In the genomic region with DNA sequence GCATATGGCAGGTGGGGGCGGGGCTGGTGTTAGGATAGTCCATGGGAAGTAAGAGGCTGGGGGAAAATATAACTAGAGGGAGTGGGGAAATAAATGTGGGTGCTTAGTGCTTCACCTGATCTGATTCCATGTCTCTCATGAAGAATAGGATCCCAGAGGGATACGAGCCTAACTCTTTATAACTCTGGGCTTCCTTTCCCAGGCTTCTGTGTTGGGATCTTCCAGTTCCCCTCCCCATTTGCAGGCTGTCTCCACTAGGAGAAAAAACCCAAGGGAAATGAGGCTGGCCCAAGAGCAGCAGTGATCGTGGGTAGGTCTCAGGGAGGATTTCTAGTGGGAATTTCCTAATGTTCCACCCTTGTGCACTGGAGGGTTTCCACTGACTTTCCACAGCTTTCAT, we compare ENCODE assay signal across 21 cellular contexts. TPM values are rescaled to one million over a fixed set of nuclear protein-coding genes. Genes with fewer than 3 reads are reported as not detected.
DNase-seq lines count a peak whose midpoint lies in the region; ATAC-seq and TF ChIP-seq lines count a peak whose summit lies in the region.
"Had no signal": no experiment of that assay in that cellular context is flagged by ENCODE, and none has a peak within 500 bp of the region (broad histone marks: within the 10 kb centered on the region; RNA-seq: fewer than 3 reads in every experiment).

No MANE protein-coding gene starts in this region.

- TF ChIP-seq CTCF in mesothelial cell of epicardium (IDR thresholded peaks at IDR 0.05; ENCODE audit: unreplicated experiment) = no peak
- TF ChIP-seq CTCF in brain microvascular endothelial cell (IDR thresholded peaks at IDR 0.05; ENCODE audit: low read depth, low read length, missing control alignments) = no peak
- no peak for TF ChIP-seq CTCF in tibial artery (IDR thresholded peaks at IDR 0.05)

- no peak for DNase-seq in activated CD4-positive, alpha-beta T cell treated with anti-CD3 and anti-CD28 coated beads, Interleukin-2, amount 10 ng/mL, durations not matched to agents 7 days and 5 days
- DNase-seq in activated CD4-positive, alpha-beta T cell treated with anti-CD3 and anti-CD28 coated beads for 1 hour = no peak
- DNase-seq in mesothelial cell of epicardium (ENCODE audit: low spot score in 2 of 2, unreplicated experiment in 2 of 2) (no peak), substantia nigra (lab: John Stamatoyannopoulos, UW) (no peak), brain microvascular endothelial cell (no peak), tibial artery (no peak)
- DNase-seq: 8988T; AML-193; Calu3; Karpas-422; left colon; mesendoderm; NCI-H1694 treated with DMSO at 0.1 percent for 48 hours; stimulated activated CD4-positive, alpha-beta T cell treated with anti-CD3 and anti-CD28 coated beads, Interleukin-1b, Interleukin-23, amount 100 ng/mL, for 48 hours had no signal

- no peak overlapping the region for H3K27ac Mint-ChIP-seq in activated CD4-positive, alpha-beta T cell treated with anti-CD3 and anti-CD28 coated beads, Interleukin-2, amount 10 ng/mL, durations not matched to agents 7 days and 5 days
- H3K27ac Mint-ChIP-seq in activated T-helper 17 cell treated with anti-CD3 and anti-CD28 coated beads, Interleukin-2, amount 50 U/mL, for 72 hours = no peak overlapping the region
- no peak overlapping the region for H3K27ac Mint-ChIP-seq in mesothelial cell of epicardium
- H3K27ac Mint-ChIP-seq: dendritic cell treated with granulocyte-macrophage colony-stimulating factor and Interleukin-4, amounts not matched to agents 40 ng/mL and 50 ng/mL, for 4 days had no signal

- no peaks in the 10 kb centered on the region for H3K9me3 Mint-ChIP-seq in activated CD4-positive, alpha-beta T cell treated with anti-CD3 and anti-CD28 coated beads, Interleukin-2, amount 10 ng/mL, durations not matched to agents 7 days and 5 days
- H3K9me3 Mint-ChIP-seq in activated T-helper 17 cell treated with anti-CD3 and anti-CD28 coated beads, Interleukin-2, amount 50 U/mL, for 72 hours = no peaks in the 10 kb centered on the region
- no peaks in the 10 kb centered on the region for H3K9me3 Mint-ChIP-seq in mesothelial cell of epicardium
- H3K9me3 Mint-ChIP-seq: dendritic cell treated with granulocyte-macrophage colony-stimulating factor and Interleukin-4, amounts not matched to agents 40 ng/mL and 50 ng/mL, for 4 days had no signal

- H3K9me3 ChIP-seq in tibial artery = no peaks in the 10 kb centered on the region
- H3K9me3 ChIP-seq: thoracic aorta had no signal

- H3K4me3 ChIP-seq in brain microvascular endothelial cell (ENCODE audit: low read depth, low read length) (no peak overlapping the region), tibial artery (no peak overlapping the region)
- H3K4me3 ChIP-seq: thoracic aorta had no signal

- in situ Hi-C loops in brain microvascular endothelial cell (cut with HindIII; ENCODE audit: low pct_ligation_motif_present, low sequenced_read_pairs) = no loop called here

- peaks cover 14% of the 10 kb centered on the region for H3K4me1 Mint-ChIP-seq in activated CD4-positive, alpha-beta T cell treated with anti-CD3 and anti-CD28 coated beads, Interleukin-2, amount 10 ng/mL, durations not matched to agents 7 days and 5 days
- peaks cover 10% of the 10 kb centered on the region for H3K4me1 Mint-ChIP-seq in activated T-helper 17 cell treated with anti-CD3 and anti-CD28 coated beads, Interleukin-2, amount 50 U/mL, for 72 hours
- no peaks in the 10 kb centered on the region for H3K4me1 Mint-ChIP-seq in mesothelial cell of epicardium

- peak overlapping the region; percentile 48 for H3K4me3 Mint-ChIP-seq in activated CD4-positive, alpha-beta T cell treated with anti-CD3 and anti-CD28 coated beads, Interleukin-2, amount 10 ng/mL, durations not matched to agents 7 days and 5 days
- H3K4me3 Mint-ChIP-seq in activated T-helper 17 cell treated with anti-CD3 and anti-CD28 coated beads, Interleukin-2, amount 50 U/mL, for 72 hours = peak overlapping the region; percentile 62
- H3K4me3 Mint-ChIP-seq in mesothelial cell of epicardium = peak overlapping the region; percentile 38
- H3K4me3 Mint-ChIP-seq: dendritic cell treated with granulocyte-macrophage colony-stimulating factor and Interleukin-4, amounts not matched to agents 40 ng/mL and 50 ng/mL, for 4 days had no signal

- no peaks in the 10 kb centered on the region for H3K36me3 ChIP-seq in brain microvascular endothelial cell (replicated peaks)
- peaks cover 0 to 9% (median 3%) of the 10 kb centered on the region in 3 donors for H3K36me3 ChIP-seq in tibial artery
- H3K36me3 ChIP-seq: thoracic aorta had no signal

- POLR2A ChIA-PET in activated CD4-positive, alpha-beta T cell treated with anti-CD3 and anti-CD28 coated beads, Interleukin-2, amount 10 ng/mL, durations not matched to agents 7 days and 5 days (lab: Charles Lee) = no interaction called here

- CTCF ChIA-PET in activated CD4-positive, alpha-beta T cell treated with anti-CD3 and anti-CD28 coated beads, Interleukin-2, amount 10 ng/mL, durations not matched to agents 7 days and 5 days (lab: Charles Lee) = interaction anchor here (1.0 kb wide), 1 partner anchor 169 kb away, joined by 4 read pairs; no protein-coding TSS in a partner anchor

- ATAC-seq in activated T-helper 17 cell treated with anti-CD3 and anti-CD28 coated beads, Interleukin-2, amount 50 U/mL, for 72 hours (replicated peaks) = no peak
- no peak for ATAC-seq in GM18517 (IDR thresholded peaks at IDR 0.05; ENCODE audit: unreplicated experiment)
- ATAC-seq: activated CD4-positive, CD25-positive, alpha-beta regulatory T cell treated with anti-CD3 and anti-CD28 coated beads, Interleukin-2, amount 50 U/mL, for 24 hours; left colon had no signal

- intact Hi-C loops in tibial artery (cut with DNase I; ENCODE audit: low total_unique reads) = loop anchor here (5.0 kb wide), 1 partner anchor 161 kb away; no protein-coding TSS in a partner anchor

- peaks cover 43% of the 10 kb centered on the region for H3K27me3 Mint-ChIP-seq in activated CD4-positive, alpha-beta T cell treated with anti-CD3 and anti-CD28 coated beads, Interleukin-2, amount 10 ng/mL, durations not matched to agents 7 days and 5 days
- H3K27me3 Mint-ChIP-seq in activated T-helper 17 cell treated with anti-CD3 and anti-CD28 coated beads, Interleukin-2, amount 50 U/mL, for 72 hours = peaks cover 37% of the 10 kb centered on the region
- peaks cover 72% of the 10 kb centered on the region for H3K27me3 Mint-ChIP-seq in mesothelial cell of epicardium (ENCODE audit: low read depth)

- peaks cover 3% of the 10 kb centered on the region for H3K36me3 Mint-ChIP-seq in activated CD4-positive, alpha-beta T cell treated with anti-CD3 and anti-CD28 coated beads, Interleukin-2, amount 10 ng/mL, durations not matched to agents 7 days and 5 days (ENCODE audit: low read depth)
- H3K36me3 Mint-ChIP-seq in activated T-helper 17 cell treated with anti-CD3 and anti-CD28 coated beads, Interleukin-2, amount 50 U/mL, for 72 hours (ENCODE audit: low read depth) = peaks cover 10% of the 10 kb centered on the region
- peaks cover 5% of the 10 kb centered on the region for H3K36me3 Mint-ChIP-seq in mesothelial cell of epicardium

- H3K27ac ChIP-seq in substantia nigra (ENCODE audit: low read depth, low read length, poor library complexity, severe bottlenecking) = peak overlapping the region; percentile 94
- no peak overlapping the region for H3K27ac ChIP-seq in brain microvascular endothelial cell
- no peak overlapping the region for H3K27ac ChIP-seq in tibial artery
- H3K27ac ChIP-seq: thoracic aorta had no signal

- peaks cover 0 to 49% (median 34%) of the 10 kb centered on the region in 4 donors for H3K4me1 ChIP-seq in tibial artery

- H3K27me3 ChIP-seq in brain microvascular endothelial cell (replicated peaks) (peaks cover 52% of the 10 kb centered on the region), tibial artery (peaks cover 0 to 13% of the 10 kb centered on the region in 2 donors)

RNA-seq across cellular contexts. Expression of gene KCNJ9, which starts 1.6 kb away (rescaled TPM):
- not detected for total RNA-seq in activated CD4-positive, alpha-beta T cell treated with anti-CD3 and anti-CD28 coated beads, Interleukin-2, amount 10 ng/mL, durations not matched to agents 7 days and 5 days
- total RNA-seq in activated T-helper 17 cell treated with anti-CD3 and anti-CD28 coated beads, Interleukin-2, amount 50 U/mL, for 72 hours = under 1 TPM in 1 of 2 donors, not detected in 1; 0.13 TPM
- 0.07 to 0.09 TPM in 2 of 3 replicates, not detected in the other for total RNA-seq in mesothelial cell of epicardium
- total RNA-seq: Calu3, left colon, pulmonary artery endothelial cell had no signal

RNA-seq across cellular contexts. Expression of gene KCNJ10, which starts 13.0 kb away (rescaled TPM):
- total RNA-seq in activated CD4-positive, alpha-beta T cell treated with anti-CD3 and anti-CD28 coated beads, Interleukin-2, amount 10 ng/mL, durations not matched to agents 7 days and 5 days = not detected
- total RNA-seq in activated T-helper 17 cell treated with anti-CD3 and anti-CD28 coated beads, Interleukin-2, amount 50 U/mL, for 72 hours = not detected
- total RNA-seq in mesothelial cell of epicardium = 0.14 to 0.27 TPM (median 0.22 TPM) in 3 replicates
- total RNA-seq: bronchial epithelial cell, Calu3, pulmonary artery endothelial cell, thoracic aorta had no signal

RNA-seq across cellular contexts. Expression of gene IGSF8, which starts 15.5 kb away (rescaled TPM):
- 10 to 100 TPM; 36.4 to 40.9 TPM for total RNA-seq in activated CD4-positive, alpha-beta T cell treated with anti-CD3 and anti-CD28 coated beads, Interleukin-2, amount 10 ng/mL, durations not matched to agents 7 days and 5 days
- 10 to 100 TPM; 23.8 to 30.8 TPM for total RNA-seq in activated T-helper 17 cell treated with anti-CD3 and anti-CD28 coated beads, Interleukin-2, amount 50 U/mL, for 72 hours
- total RNA-seq in mesothelial cell of epicardium = 32.3 to 36.3 TPM (median 33.2 TPM) in 3 replicates

RNA-seq across cellular contexts. Expression of gene ATP1A2, which starts 32.6 kb away (rescaled TPM):
- total RNA-seq in activated CD4-positive, alpha-beta T cell treated with anti-CD3 and anti-CD28 coated beads, Interleukin-2, amount 10 ng/mL, durations not matched to agents 7 days and 5 days = not detected
- total RNA-seq in activated T-helper 17 cell treated with anti-CD3 and anti-CD28 coated beads, Interleukin-2, amount 50 U/mL, for 72 hours = not detected
- 0.54 to 0.76 TPM (median 0.64 TPM) in 3 replicates for total RNA-seq in mesothelial cell of epicardium
- total RNA-seq: bronchial epithelial cell, Calu3, pulmonary artery endothelial cell had no signal

RNA-seq across cellular contexts. Expression of gene PIGM, which starts 51.1 kb away (rescaled TPM):
- 1 to 10 TPM; 5.9 to 6.4 TPM for total RNA-seq in activated CD4-positive, alpha-beta T cell treated with anti-CD3 and anti-CD28 coated beads, Interleukin-2, amount 10 ng/mL, durations not matched to agents 7 days and 5 days
- 1 to 10 TPM; 3.5 to 4.2 TPM for total RNA-seq in activated T-helper 17 cell treated with anti-CD3 and anti-CD28 coated beads, Interleukin-2, amount 50 U/mL, for 72 hours
- 17.0 to 17.9 TPM (median 17.3 TPM) in 3 replicates for total RNA-seq in mesothelial cell of epicardium
